In the genomic region with DNA sequence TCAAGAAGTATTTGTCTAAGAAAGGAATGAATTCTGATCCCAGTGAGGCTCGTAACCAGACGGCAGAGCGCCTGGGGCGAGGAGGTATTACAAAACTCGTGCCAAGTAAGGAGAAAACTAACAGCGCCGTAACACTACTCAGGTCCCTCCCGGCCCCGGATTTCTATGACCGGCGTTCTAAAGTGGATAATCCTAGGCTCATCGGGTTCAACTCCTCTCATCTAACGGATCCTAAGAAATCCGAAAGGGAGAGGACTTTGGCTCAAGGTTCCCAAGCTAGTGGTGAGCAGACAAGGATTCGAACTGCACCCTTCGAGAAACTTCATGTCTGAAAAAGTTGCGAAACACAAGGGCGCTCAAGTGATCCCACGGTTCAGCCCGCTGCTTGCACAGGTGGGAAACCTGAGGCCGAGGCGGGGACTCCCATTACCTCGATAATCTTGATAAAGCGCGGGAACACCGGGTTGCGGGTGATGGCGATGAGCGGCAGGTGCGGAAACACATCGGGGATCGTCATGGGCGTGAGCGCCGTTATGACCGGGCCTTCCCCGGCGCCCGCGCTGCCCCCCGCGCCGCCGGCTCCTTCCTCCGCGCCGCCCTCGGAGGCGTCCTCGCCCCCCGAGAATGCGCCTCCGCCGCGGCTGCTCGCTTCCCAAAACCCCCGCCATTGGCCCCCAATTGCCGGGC, we compare ENCODE assay signal across 8 cellular contexts. TPM values are rescaled to one million over a fixed set of nuclear protein-coding genes. Genes with fewer than 3 reads are reported as not detected.
DNase-seq lines count a peak whose midpoint lies in the region; ATAC-seq lines count a peak whose summit lies in the region.

No MANE protein-coding gene starts in this region.

- peak in 2 of 3 experiments; percentile 48 to 64 for DNase-seq in NCI-H1417 (lab: John Stamatoyannopoulos, UW)
- DNase-seq in NCI-H1417 treated with DMSO at 0.1 percent for 48 hours (lab: John Stamatoyannopoulos, UW) = no peak
- DNase-seq in activated T-cell treated with anti-CD3 and anti-CD28 coated beads, Interleukin-2, amount 50 U/mL, for 48 hours = peak; percentile 58 to 59
- DNase-seq in globus pallidus (ENCODE audit: low spot score) = peak; percentile 8
- DNase-seq in SK-N-DZ (ENCODE audit: low spot score) = no peak
- DNase-seq in Kasumi-1 (lab: John Stamatoyannopoulos, UW) = no peak

- peak overlapping the region; percentile 94 for H3K27ac ChIP-seq in rectal smooth muscle tissue (ENCODE audit: low read depth, low read length)

- peaks cover 11% of the 10 kb centered on the region for H3K4me1 ChIP-seq in rectal smooth muscle tissue (ENCODE audit: control insufficient read depth, insufficient read depth, low read length)

- H3K27me3 ChIP-seq in rectal smooth muscle tissue (ENCODE audit: control insufficient read depth, insufficient read depth, low read length) = no peaks in the 10 kb centered on the region

- peak overlapping the region; percentile 95 for H3K4me3 ChIP-seq in rectal smooth muscle tissue (ENCODE audit: low read length)

- no peaks in the 10 kb centered on the region for H3K36me3 ChIP-seq in rectal smooth muscle tissue (ENCODE audit: control insufficient read depth, insufficient read depth, low read length)

- peak; percentile 2 for ATAC-seq in HG03196 (IDR thresholded peaks at IDR 0.05; ENCODE audit: unreplicated experiment)

- H3K9ac ChIP-seq in rectal smooth muscle tissue (ENCODE audit: low read length) = peak overlapping the region; percentile 83

RNA-seq across cellular contexts. Expression of gene LONP1, which starts 0.5 kb away (rescaled TPM):
- 59.6 and 71.5 TPM in 2 replicates for polyA plus RNA-seq in SK-N-DZ (2014; cell fraction: cytosol; rRNA removed)
- 130 and 133 TPM in 2 replicates for polyA plus RNA-seq in SK-N-DZ (2014; cell fraction: nucleus; rRNA removed)

RNA-seq across cellular contexts. Expression of gene CATSPERD, which starts 1.0 kb away (rescaled TPM):
- polyA plus RNA-seq in SK-N-DZ (2014; cell fraction: cytosol; rRNA removed) = not detected in 2 replicates
- polyA plus RNA-seq in SK-N-DZ (2014; cell fraction: nucleus; rRNA removed) = not detected in 2 replicates

RNA-seq across cellular contexts. Expression of gene RPL36, which starts 29.3 kb away (rescaled TPM):
- polyA plus RNA-seq in SK-N-DZ (2014; cell fraction: cytosol; rRNA removed) = 1,227 and 2,229 TPM in 2 replicates
- polyA plus RNA-seq in SK-N-DZ (2014; cell fraction: nucleus; rRNA removed) = 675 and 1,214 TPM in 2 replicates

RNA-seq across cellular contexts. Expression of gene HSD11B1L, which starts 38.6 kb away (rescaled TPM):
- 45.0 and 46.0 TPM in 2 replicates for polyA plus RNA-seq in SK-N-DZ (2014; cell fraction: cytosol; rRNA removed)
- polyA plus RNA-seq in SK-N-DZ (2014; cell fraction: nucleus; rRNA removed) = 56.8 and 68.8 TPM in 2 replicates

RNA-seq across cellular contexts. Expression of gene MICOS13, which starts 39.1 kb away (rescaled TPM):
- polyA plus RNA-seq in SK-N-DZ (2014; cell fraction: cytosol; rRNA removed) = 29.8 and 31.0 TPM in 2 replicates
- 26.0 and 26.7 TPM in 2 replicates for polyA plus RNA-seq in SK-N-DZ (2014; cell fraction: nucleus; rRNA removed)

Comparison
In these comparisons a context has a peak if more than half of its experiments do, and no peak if none do; other contexts are left out.
1. DNase-seq: peak in NCI-H1417 (2 of 3), activated T-cell treated with anti-CD3 and anti-CD28 coated beads, Interleukin-2, amount 50 U/mL, for 48 hours (2 of 2) and globus pallidus (single experiment); none in NCI-H1417 treated with DMSO at 0.1 percent for 48 hours (single experiment), SK-N-DZ (single experiment) and Kasumi-1 (0 of 2).